ENCODE assay signal across 8 cellular contexts in the genomic region with DNA sequence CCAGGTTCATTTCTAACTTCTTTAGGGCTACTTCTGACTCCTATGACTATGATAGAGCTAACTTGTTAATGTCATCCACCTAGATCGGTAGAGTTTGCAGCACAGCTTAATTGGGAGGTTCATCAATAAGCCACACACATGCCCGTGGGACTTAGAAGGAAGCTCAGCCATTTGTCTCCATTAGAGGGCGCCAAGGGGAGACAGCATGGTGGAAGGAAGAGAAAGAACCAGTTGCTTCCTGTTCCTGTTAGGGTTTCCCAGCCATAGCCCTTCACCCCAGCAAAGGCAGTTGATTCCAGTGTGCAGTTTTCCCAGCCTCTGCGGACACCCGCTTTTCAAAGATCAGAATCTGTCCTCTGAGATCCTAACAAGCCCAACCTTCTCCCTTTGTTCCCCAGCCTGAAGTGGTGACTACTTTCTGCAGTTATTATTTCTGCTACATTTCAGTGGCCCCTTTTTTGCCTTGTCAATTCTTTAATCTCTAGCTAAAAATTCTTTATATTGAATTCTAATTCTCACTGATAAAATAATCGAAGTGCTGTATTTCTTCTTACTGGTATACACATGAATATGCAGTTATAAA.
A peak's percentile ranks its signal among the peaks of the same experiment; 100 is the strongest.
DNase-seq lines count a peak whose midpoint lies in the region; ATAC-seq and TF ChIP-seq lines count a peak whose summit lies in the region.

No MANE protein-coding gene starts in this region.

- H3K4me1 Mint-ChIP-seq in stimulated activated memory B cell treated with anti-CD40 and anti-IgM and Interleukin-4, amounts not matched to agents 10 μg/mL and 1 μg/mL and 100 μg/mL, for 72 hours: no peaks in the 10 kb centered on the region

- CTCF ChIA-PET in HEK293 (lab: Yijun Ruan, JAX): interaction anchor here (0.6 to 2.5 kb wide), 34 partner anchors 10 to 1136 kb away, joined by 3 to 36 read pairs (median 4); a partner anchor contains a TSS

- no peak overlapping the region for H3K4me3 Mint-ChIP-seq in stimulated activated memory B cell treated with anti-CD40 and anti-IgM and Interleukin-4, amounts not matched to agents 10 μg/mL and 1 μg/mL and 100 μg/mL, for 72 hours

- H3K36me3 Mint-ChIP-seq in stimulated activated memory B cell treated with anti-CD40 and anti-IgM and Interleukin-4, amounts not matched to agents 10 μg/mL and 1 μg/mL and 100 μg/mL, for 72 hours: peaks cover 5% of the 10 kb centered on the region

- peaks cover 6% of the 10 kb centered on the region for H3K27me3 Mint-ChIP-seq in stimulated activated memory B cell treated with anti-CD40 and anti-IgM and Interleukin-4, amounts not matched to agents 10 μg/mL and 1 μg/mL and 100 μg/mL, for 72 hours

- peak; percentile 53 for DNase-seq in GDM1 (lab: John Stamatoyannopoulos, UW)
- DNase-seq in NCI-H1105 treated with DMSO at 0.1 percent for 48 hours (lab: John Stamatoyannopoulos, UW): peak; percentile 41
- peak; percentile 27 for DNase-seq in T follicular helper cell (ENCODE audit: low read depth)
- DNase-seq in amniotic stem cell (lab: John Stamatoyannopoulos, UW): peak; percentile 16
- peak; percentile 10 to 50 for DNase-seq in hippocampal formation (lab: John Stamatoyannopoulos, UW)
- peak; percentile 73 for DNase-seq in stimulated activated CD4-positive, alpha-beta T cell treated with anti-CD3 and anti-CD28 coated beads, Interleukin-15, amount 100 ng/mL, for 24 hours

- H3K9me3 ChIP-seq in HEK293 (ENCODE audit: control insufficient read depth, insufficient read depth, low read depth, low read length): no peaks in the 10 kb centered on the region

- H3K4me3 ChIP-seq in HEK293 (ENCODE audit: low read depth, low read length): no peak overlapping the region

- H3K27ac ChIP-seq in HEK293 (ENCODE audit: extremely low read depth, low read depth, low read length): no peak overlapping the region

- no peak overlapping the region for H3K27ac Mint-ChIP-seq in stimulated activated memory B cell treated with anti-CD40 and anti-IgM and Interleukin-4, amounts not matched to agents 10 μg/mL and 1 μg/mL and 100 μg/mL, for 72 hours

- no peak for ATAC-seq in stimulated activated memory B cell treated with anti-CD40 and anti-IgM and Interleukin-4, amounts not matched to agents 10 μg/mL and 1 μg/mL and 100 μg/mL, for 72 hours

- TF ChIP-seq CTCF in HEK293 (tag by site-specific recombination; IDR thresholded peaks at IDR 0.05): peak; percentile 50

- peaks cover 5% of the 10 kb centered on the region for H3K4me1 ChIP-seq in HEK293 (ENCODE audit: control insufficient read depth, insufficient read depth, low read length)

- no peaks in the 10 kb centered on the region for H3K36me3 ChIP-seq in HEK293 (ENCODE audit: control insufficient read depth in 2 of 2, insufficient read depth in 1 of 2, low read length in 2 of 2)

- H3K9me3 Mint-ChIP-seq in stimulated activated memory B cell treated with anti-CD40 and anti-IgM and Interleukin-4, amounts not matched to agents 10 μg/mL and 1 μg/mL and 100 μg/mL, for 72 hours: no peaks in the 10 kb centered on the region

- POLR2A ChIA-PET in HEK293 (lab: Yijun Ruan, JAX): no interaction called here

TF ChIP-seq in HEK293, 187 proteins besides CTCF, POLR2A, EP300 and RAD21:
- TF ChIP-seq SETDB1 (IDR thresholded peaks at IDR 0.05; ENCODE audit: insufficient read length, low read length) (peak; percentile 47), ZNF335 (tag by site-specific recombination; conservative IDR thresholded peaks at IDR 0.05) (0 out of 2 replicates have a peak, but pooled peaks have one; percentile 13), ZNF2 (tag by site-specific recombination; IDR thresholded peaks at IDR 0.05) (peak; percentile 24; the same call in 1 of the 2 replicates), ZXDB (tag by site-specific recombination; IDR thresholded peaks at IDR 0.05) (peak; percentile 31; the same call in 1 of the 2 replicates), SCRT2 (tag by site-specific recombination; IDR thresholded peaks at IDR 0.05) (peak; percentile 93), ZNF654 (tag by site-specific recombination; IDR thresholded peaks at IDR 0.05; ENCODE audit: low read depth) (peak; percentile 31), ZNF132 (tag by site-specific recombination; IDR thresholded peaks at IDR 0.05; ENCODE audit: borderline replicate concordance) (no peak), ZNF843 (tag by site-specific recombination; IDR thresholded peaks at IDR 0.05) (no peak), OVOL3 (tag by site-specific recombination; IDR thresholded peaks at IDR 0.05) (no peak), SP3 (tag by site-specific recombination; IDR thresholded peaks at IDR 0.05) (no peak), SCRT1 (tag by site-specific recombination; IDR thresholded peaks at IDR 0.05; ENCODE audit: borderline replicate concordance) (peak; percentile 65; the same call in 1 of the 2 replicates), TRIM28 (IDR thresholded peaks at IDR 0.05; ENCODE audit: borderline replicate concordance, low read length) (0 out of 2 replicates have a peak, but pooled peaks have one; percentile 50), ZNF621 (tag by site-specific recombination; IDR thresholded peaks at IDR 0.05) (no peak)
- TF ChIP-seq, protein P1, sequence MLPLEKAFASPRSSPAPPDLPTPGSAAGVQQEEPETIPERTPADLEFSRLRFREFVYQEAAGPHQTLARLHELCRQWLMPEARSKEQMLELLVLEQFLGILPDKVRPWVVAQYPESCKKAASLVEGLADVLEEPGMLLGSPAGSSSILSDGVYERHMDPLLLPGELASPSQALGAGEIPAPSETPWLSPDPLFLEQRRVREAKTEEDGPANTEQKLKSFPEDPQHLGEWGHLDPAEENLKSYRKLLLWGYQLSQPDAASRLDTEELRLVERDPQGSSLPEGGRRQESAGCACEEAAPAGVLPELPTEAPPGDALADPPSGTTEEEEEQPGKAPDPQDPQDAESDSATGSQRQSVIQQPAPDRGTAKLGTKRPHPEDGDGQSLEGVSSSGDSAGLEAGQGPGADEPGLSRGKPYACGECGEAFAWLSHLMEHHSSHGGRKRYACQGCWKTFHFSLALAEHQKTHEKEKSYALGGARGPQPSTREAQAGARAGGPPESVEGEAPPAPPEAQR (tag by site-specific recombination; IDR thresholded peaks at IDR 0.05): no peak
- TF ChIP-seq, protein P2, sequence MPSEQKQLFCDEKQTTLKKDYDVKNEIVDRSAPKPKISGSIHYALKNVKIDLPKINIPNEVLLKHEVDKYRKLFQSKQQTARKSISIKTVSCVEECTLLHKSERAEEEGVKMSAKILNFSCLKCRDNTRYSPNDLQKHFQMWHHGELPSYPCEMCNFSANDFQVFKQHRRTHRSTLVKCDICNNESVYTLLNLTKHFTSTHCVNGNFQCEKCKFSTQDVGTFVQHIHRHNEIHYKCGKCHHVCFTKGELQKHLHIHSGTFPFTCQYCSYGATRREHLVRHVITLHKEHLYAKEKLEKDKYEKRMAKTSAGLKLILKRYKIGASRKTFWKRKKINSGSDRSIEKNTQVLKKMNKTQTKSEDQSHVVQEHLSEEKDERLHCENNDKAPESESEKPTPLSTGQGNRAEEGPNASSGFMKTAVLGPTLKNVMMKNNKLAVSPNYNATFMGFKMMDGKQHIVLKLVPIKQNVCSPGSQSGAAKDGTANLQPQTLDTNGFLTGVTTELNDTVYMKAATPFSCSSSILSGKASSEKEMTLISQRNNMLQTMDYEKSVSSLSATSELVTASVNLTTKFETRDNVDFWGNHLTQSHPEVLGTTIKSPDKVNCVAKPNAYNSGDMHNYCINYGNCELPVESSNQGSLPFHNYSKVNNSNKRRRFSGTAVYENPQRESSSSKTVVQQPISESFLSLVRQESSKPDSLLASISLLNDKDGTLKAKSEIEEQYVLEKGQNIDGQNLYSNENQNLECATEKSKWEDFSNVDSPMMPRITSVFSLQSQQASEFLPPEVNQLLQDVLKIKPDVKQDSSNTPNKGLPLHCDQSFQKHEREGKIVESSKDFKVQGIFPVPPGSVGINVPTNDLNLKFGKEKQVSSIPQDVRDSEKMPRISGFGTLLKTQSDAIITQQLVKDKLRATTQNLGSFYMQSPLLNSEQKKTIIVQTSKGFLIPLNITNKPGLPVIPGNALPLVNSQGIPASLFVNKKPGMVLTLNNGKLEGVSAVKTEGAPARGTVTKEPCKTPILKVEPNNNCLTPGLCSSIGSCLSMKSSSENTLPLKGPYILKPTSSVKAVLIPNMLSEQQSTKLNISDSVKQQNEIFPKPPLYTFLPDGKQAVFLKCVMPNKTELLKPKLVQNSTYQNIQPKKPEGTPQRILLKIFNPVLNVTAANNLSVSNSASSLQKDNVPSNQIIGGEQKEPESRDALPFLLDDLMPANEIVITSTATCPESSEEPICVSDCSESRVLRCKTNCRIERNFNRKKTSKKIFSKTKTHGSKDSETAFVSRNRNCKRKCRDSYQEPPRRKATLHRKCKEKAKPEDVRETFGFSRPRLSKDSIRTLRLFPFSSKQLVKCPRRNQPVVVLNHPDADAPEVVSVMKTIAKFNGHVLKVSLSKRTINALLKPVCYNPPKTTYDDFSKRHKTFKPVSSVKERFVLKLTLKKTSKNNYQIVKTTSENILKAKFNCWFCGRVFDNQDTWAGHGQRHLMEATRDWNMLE (tag by site-specific recombination; conservative IDR thresholded peaks at IDR 0.05; ENCODE audit: low read depth): peak; percentile 72; the same call in 1 of the 2 replicates
TF ChIP-seq in HEK293: peak in this region for 9.

Comparison
In these comparisons a context has a peak if more than half of its experiments do, and no peak if none do; other contexts are left out.
1. DNase-seq: peak in every context shown above with its lines; median percentile 73 in stimulated activated CD4-positive, alpha-beta T cell treated with anti-CD3 and anti-CD28 coated beads, Interleukin-15, amount 100 ng/mL, for 24 hours; 53 in GDM1; 41 in NCI-H1105 treated with DMSO at 0.1 percent for 48 hours; 30 in hippocampal formation; 27 in T follicular helper cell; 16 in amniotic stem cell.